ENCODE assay signal across 16 cellular contexts in genomic region chr15:38714309-38715072, GRCh38.
DNase-seq lines count a peak whose midpoint lies in the region; ATAC-seq and TF ChIP-seq lines count a peak whose summit lies in the region.
"Had no signal": no experiment of that assay in that cellular context is flagged by ENCODE, and none has a peak within 500 bp of the region (broad histone marks: within the 10 kb centered on the region; RNA-seq: fewer than 3 reads in every experiment).

No MANE protein-coding gene starts in this region.

- H3K9me3 ChIP-seq in breast epithelium, result no peaks in the 10 kb centered on the region
- H3K9me3 ChIP-seq: HAP-1 had no signal

- H3K4me1 Mint-ChIP-seq in progenitor cell of endocrine pancreas (ENCODE audit: low read depth) (no peaks in the 10 kb centered on the region), glutamatergic neuron (ENCODE audit: low read depth, unreplicated experiment) (no peaks in the 10 kb centered on the region)
- H3K4me1 Mint-ChIP-seq: endodermal cell had no signal

- no peak overlapping the region for H3K4me3 ChIP-seq in breast epithelium
- H3K4me3 ChIP-seq in kidney epithelial cell (ENCODE audit: low read depth, low read length), result no peak overlapping the region
- H3K4me3 ChIP-seq: HAP-1 had no signal

- H3K4me3 Mint-ChIP-seq in progenitor cell of endocrine pancreas (ENCODE audit: low read depth) (no peak overlapping the region), glutamatergic neuron (ENCODE audit: unreplicated experiment) (no peak overlapping the region)
- H3K4me3 Mint-ChIP-seq: endodermal cell had no signal

- H3K36me3 ChIP-seq in breast epithelium, result no peaks in the 10 kb centered on the region
- H3K36me3 ChIP-seq in kidney epithelial cell (ENCODE audit: control insufficient read depth, insufficient read depth, low read length), result no peaks in the 10 kb centered on the region
- H3K36me3 ChIP-seq: HAP-1 had no signal

- H3K4me1 ChIP-seq in breast epithelium, result no peaks in the 10 kb centered on the region
- H3K4me1 ChIP-seq: HAP-1 had no signal

- TF ChIP-seq CTCF in breast epithelium (IDR thresholded peaks at IDR 0.05) (no peak), kidney epithelial cell (IDR thresholded peaks at IDR 0.05; ENCODE audit: insufficient read depth, low read length, poor library complexity, severe bottlenecking) (no peak), progenitor cell of endocrine pancreas (IDR thresholded peaks at IDR 0.05; ENCODE audit: unreplicated experiment) (no peak), glutamatergic neuron (IDR thresholded peaks at IDR 0.05; ENCODE audit: partially characterized antibody, unreplicated experiment) (no peak)

- no peak overlapping the region for H3K27ac Mint-ChIP-seq in progenitor cell of endocrine pancreas
- H3K27ac Mint-ChIP-seq in glutamatergic neuron (ENCODE audit: unreplicated experiment), result no peak overlapping the region
- H3K27ac Mint-ChIP-seq: endodermal cell had no signal

- H3K27me3 Mint-ChIP-seq in progenitor cell of endocrine pancreas, result peaks cover 3% of the 10 kb centered on the region
- peaks cover 4% of the 10 kb centered on the region for H3K27me3 Mint-ChIP-seq in glutamatergic neuron (ENCODE audit: unreplicated experiment)

- no peak for TF ChIP-seq POLR2A in breast epithelium (IDR thresholded peaks at IDR 0.05)

- peak overlapping the region; percentile 43 to 69 for H3K27ac ChIP-seq in breast epithelium
- H3K27ac ChIP-seq: 22Rv1 had no signal

- peak; percentile 80 for DNase-seq in A172 (ENCODE audit: low spot score)
- peak; percentile 90 for DNase-seq in LHCN-M2 (ENCODE audit: low read depth)
- DNase-seq in breast epithelium (ENCODE audit: low spot score in 2 of 2), result peak in 1 of 2 donors; percentile 61
- DNase-seq in kidney epithelial cell (ENCODE audit: low read depth), result peak; percentile 79
- DNase-seq in progenitor cell of endocrine pancreas (ENCODE audit: low spot score, unreplicated experiment), result no peak
- no peak for DNase-seq in inferior parietal cortex (ENCODE audit: extremely low spot score)
- no peak for DNase-seq in glutamatergic neuron
- DNase-seq: activated naive CD4-positive, alpha-beta T cell treated with anti-CD3 and anti-CD28 coated beads, Interleukin-2, amount 50 U/mL, for 16 hours; endodermal cell; GDM1; Karpas-422; NCI-H510A treated with DMSO at 0.1 percent for 48 hours; nucleus accumbens had no signal

- ATAC-seq in GM18861 (IDR thresholded peaks at IDR 0.05; ENCODE audit: unreplicated experiment), result no peak

- H3K36me3 Mint-ChIP-seq in progenitor cell of endocrine pancreas (ENCODE audit: insufficient read depth) (no peaks in the 10 kb centered on the region), glutamatergic neuron (ENCODE audit: unreplicated experiment) (no peaks in the 10 kb centered on the region)

- H3K9me3 Mint-ChIP-seq in progenitor cell of endocrine pancreas (ENCODE audit: low read depth) (no peaks in the 10 kb centered on the region), glutamatergic neuron (ENCODE audit: unreplicated experiment) (no peaks in the 10 kb centered on the region)
- H3K9me3 Mint-ChIP-seq: endodermal cell had no signal

- intact Hi-C loops in breast epithelium (cut with DNase I; ENCODE audit: low total_unique reads), result no loop called here

- no peaks in the 10 kb centered on the region for H3K27me3 ChIP-seq in breast epithelium
- H3K27me3 ChIP-seq in kidney epithelial cell (ENCODE audit: control insufficient read depth, insufficient read depth, low read length), result no peaks in the 10 kb centered on the region

Comparison
In these comparisons a context has a peak if more than half of its experiments do, and no peak if none do; other contexts are left out.
1. DNase-seq: peak in A172 (single experiment), LHCN-M2 (single experiment) and kidney epithelial cell (single experiment); none in progenitor cell of endocrine pancreas (single experiment), inferior parietal cortex (single experiment) and glutamatergic neuron (single experiment).